ENCODE assay signal across 1 cellular context in the genomic region with DNA sequence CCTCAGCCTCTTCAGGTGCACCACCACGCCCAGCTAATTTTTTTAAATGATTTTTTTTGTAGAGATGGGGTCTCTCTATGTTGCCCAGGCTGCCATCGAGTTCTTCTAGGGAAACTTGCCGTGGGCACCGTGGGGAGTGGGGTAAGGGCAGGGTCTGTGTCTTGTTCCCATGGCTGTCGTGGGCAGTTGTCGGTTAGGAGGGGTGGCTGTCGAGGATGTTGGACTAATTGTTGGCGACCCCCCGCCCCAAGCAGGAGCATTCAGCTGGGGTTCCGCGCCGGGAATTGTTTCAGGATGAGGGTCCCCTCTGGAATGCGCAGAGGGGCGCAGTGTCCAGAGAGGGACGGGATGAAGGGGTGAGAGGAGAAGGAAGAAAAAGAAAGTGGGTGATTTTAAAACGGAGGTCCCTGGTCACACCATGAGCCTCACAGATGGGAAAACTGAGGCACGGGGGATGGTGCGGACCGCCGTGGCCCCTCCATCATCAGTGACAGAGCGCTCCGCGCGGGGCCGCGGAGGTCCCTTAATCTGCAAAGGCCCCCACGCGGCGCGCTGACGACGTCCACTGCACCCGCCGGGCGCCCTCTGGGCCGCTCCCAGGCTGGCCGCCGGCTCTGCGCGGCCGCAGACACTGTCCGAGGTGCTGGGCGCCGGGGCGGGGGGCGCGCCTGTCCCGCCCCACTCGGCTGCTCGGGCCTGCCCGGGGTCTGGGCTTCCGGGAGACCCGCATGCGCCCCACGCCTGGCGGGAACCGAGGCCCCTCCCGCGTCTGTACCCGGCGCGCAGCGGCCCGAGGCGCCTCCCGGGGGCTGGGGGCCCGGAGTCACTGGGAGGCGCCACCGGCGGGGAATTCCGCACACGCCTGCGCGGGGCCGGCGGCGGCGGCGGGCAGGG.
A peak's percentile ranks its signal among the peaks of the same experiment; 100 is the strongest.
TF ChIP-seq lines count a peak whose summit lies in the region.

No MANE protein-coding gene starts in this region.

TF ChIP-seq in WTC11, 78 proteins besides CTCF, POLR2A, EP300 and RAD21 (continued from another document and continues in another):
- TF ChIP-seq, protein P1, sequence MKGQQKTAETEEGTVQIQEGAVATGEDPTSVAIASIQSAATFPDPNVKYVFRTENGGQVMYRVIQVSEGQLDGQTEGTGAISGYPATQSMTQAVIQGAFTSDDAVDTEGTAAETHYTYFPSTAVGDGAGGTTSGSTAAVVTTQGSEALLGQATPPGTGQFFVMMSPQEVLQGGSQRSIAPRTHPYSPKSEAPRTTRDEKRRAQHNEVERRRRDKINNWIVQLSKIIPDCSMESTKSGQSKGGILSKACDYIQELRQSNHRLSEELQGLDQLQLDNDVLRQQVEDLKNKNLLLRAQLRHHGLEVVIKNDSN (CRISPR knock-in tag; IDR thresholded peaks at IDR 0.05): no peak
- TF ChIP-seq, protein P2, sequence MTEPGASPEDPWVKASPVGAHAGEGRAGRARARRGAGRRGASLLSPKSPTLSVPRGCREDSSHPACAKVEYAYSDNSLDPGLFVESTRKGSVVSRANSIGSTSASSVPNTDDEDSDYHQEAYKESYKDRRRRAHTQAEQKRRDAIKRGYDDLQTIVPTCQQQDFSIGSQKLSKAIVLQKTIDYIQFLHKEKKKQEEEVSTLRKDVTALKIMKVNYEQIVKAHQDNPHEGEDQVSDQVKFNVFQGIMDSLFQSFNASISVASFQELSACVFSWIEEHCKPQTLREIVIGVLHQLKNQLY (CRISPR knock-in tag; IDR thresholded peaks at IDR 0.05): no peak
- TF ChIP-seq, protein P3, sequence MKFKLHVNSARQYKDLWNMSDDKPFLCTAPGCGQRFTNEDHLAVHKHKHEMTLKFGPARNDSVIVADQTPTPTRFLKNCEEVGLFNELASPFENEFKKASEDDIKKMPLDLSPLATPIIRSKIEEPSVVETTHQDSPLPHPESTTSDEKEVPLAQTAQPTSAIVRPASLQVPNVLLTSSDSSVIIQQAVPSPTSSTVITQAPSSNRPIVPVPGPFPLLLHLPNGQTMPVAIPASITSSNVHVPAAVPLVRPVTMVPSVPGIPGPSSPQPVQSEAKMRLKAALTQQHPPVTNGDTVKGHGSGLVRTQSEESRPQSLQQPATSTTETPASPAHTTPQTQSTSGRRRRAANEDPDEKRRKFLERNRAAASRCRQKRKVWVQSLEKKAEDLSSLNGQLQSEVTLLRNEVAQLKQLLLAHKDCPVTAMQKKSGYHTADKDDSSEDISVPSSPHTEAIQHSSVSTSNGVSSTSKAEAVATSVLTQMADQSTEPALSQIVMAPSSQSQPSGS (CRISPR knock-in tag; IDR thresholded peaks at IDR 0.05; ENCODE audit: borderline replicate concordance, low read depth): no peak
- TF ChIP-seq JAZF1 (CRISPR knock-in tag; IDR thresholded peaks at IDR 0.05): no peak
- no peak for TF ChIP-seq NR3C1 (CRISPR knock-in tag; conservative IDR thresholded peaks at IDR 0.05; ENCODE audit: low read depth)
- no peak for TF ChIP-seq GTF2I (CRISPR knock-in tag; conservative IDR thresholded peaks at IDR 0.05)
- TF ChIP-seq CREM (CRISPR knock-in tag; IDR thresholded peaks at IDR 0.05): 0 out of 2 replicates have a peak, but pooled peaks have one; percentile 26
- TF ChIP-seq, protein P4, sequence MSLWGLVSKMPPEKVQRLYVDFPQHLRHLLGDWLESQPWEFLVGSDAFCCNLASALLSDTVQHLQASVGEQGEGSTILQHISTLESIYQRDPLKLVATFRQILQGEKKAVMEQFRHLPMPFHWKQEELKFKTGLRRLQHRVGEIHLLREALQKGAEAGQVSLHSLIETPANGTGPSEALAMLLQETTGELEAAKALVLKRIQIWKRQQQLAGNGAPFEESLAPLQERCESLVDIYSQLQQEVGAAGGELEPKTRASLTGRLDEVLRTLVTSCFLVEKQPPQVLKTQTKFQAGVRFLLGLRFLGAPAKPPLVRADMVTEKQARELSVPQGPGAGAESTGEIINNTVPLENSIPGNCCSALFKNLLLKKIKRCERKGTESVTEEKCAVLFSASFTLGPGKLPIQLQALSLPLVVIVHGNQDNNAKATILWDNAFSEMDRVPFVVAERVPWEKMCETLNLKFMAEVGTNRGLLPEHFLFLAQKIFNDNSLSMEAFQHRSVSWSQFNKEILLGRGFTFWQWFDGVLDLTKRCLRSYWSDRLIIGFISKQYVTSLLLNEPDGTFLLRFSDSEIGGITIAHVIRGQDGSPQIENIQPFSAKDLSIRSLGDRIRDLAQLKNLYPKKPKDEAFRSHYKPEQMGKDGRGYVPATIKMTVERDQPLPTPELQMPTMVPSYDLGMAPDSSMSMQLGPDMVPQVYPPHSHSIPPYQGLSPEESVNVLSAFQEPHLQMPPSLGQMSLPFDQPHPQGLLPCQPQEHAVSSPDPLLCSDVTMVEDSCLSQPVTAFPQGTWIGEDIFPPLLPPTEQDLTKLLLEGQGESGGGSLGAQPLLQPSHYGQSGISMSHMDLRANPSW (CRISPR knock-in tag; conservative IDR thresholded peaks at IDR 0.05; ENCODE audit: low read depth): no peak
- no peak for TF ChIP-seq OVOL2 (CRISPR knock-in tag; IDR thresholded peaks at IDR 0.05; ENCODE audit: borderline replicate concordance)
- TF ChIP-seq E2F1 (CRISPR knock-in tag; IDR thresholded peaks at IDR 0.05): no peak
- no peak for TF ChIP-seq MXD4 (CRISPR knock-in tag; IDR thresholded peaks at IDR 0.05; ENCODE audit: borderline replicate concordance)
- 0 out of 2 replicates have a peak, but pooled peaks have one; percentile 26 for TF ChIP-seq ZNF416 (CRISPR knock-in tag; IDR thresholded peaks at IDR 0.05)
- TF ChIP-seq HMGA2 (CRISPR knock-in tag; IDR thresholded peaks at IDR 0.05): no peak
- no peak for TF ChIP-seq TEAD1 (CRISPR knock-in tag; IDR thresholded peaks at IDR 0.05)
- TF ChIP-seq CREB1 (CRISPR knock-in tag; IDR thresholded peaks at IDR 0.05): no peak
- TF ChIP-seq TCF7 (CRISPR knock-in tag; IDR thresholded peaks at IDR 0.05; ENCODE audit: low read depth): no peak
- TF ChIP-seq, protein P5, sequence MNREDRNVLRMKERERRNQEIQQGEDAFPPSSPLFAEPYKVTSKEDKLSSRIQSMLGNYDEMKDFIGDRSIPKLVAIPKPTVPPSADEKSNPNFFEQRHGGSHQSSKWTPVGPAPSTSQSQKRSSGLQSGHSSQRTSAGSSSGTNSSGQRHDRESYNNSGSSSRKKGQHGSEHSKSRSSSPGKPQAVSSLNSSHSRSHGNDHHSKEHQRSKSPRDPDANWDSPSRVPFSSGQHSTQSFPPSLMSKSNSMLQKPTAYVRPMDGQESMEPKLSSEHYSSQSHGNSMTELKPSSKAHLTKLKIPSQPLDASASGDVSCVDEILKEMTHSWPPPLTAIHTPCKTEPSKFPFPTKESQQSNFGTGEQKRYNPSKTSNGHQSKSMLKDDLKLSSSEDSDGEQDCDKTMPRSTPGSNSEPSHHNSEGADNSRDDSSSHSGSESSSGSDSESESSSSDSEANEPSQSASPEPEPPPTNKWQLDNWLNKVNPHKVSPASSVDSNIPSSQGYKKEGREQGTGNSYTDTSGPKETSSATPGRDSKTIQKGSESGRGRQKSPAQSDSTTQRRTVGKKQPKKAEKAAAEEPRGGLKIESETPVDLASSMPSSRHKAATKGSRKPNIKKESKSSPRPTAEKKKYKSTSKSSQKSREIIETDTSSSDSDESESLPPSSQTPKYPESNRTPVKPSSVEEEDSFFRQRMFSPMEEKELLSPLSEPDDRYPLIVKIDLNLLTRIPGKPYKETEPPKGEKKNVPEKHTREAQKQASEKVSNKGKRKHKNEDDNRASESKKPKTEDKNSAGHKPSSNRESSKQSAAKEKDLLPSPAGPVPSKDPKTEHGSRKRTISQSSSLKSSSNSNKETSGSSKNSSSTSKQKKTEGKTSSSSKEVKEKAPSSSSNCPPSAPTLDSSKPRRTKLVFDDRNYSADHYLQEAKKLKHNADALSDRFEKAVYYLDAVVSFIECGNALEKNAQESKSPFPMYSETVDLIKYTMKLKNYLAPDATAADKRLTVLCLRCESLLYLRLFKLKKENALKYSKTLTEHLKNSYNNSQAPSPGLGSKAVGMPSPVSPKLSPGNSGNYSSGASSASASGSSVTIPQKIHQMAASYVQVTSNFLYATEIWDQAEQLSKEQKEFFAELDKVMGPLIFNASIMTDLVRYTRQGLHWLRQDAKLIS (CRISPR knock-in tag; IDR thresholded peaks at IDR 0.05; ENCODE audit: borderline replicate concordance): no peak
- no peak for TF ChIP-seq FOXP1 (CRISPR knock-in tag; IDR thresholded peaks at IDR 0.05; ENCODE audit: borderline replicate concordance)
- TF ChIP-seq MAX (CRISPR knock-in tag; IDR thresholded peaks at IDR 0.05): no peak
- TF ChIP-seq, protein P6, sequence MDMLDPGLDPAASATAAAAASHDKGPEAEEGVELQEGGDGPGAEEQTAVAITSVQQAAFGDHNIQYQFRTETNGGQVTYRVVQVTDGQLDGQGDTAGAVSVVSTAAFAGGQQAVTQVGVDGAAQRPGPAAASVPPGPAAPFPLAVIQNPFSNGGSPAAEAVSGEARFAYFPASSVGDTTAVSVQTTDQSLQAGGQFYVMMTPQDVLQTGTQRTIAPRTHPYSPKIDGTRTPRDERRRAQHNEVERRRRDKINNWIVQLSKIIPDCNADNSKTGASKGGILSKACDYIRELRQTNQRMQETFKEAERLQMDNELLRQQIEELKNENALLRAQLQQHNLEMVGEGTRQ (CRISPR knock-in tag; IDR thresholded peaks at IDR 0.05): no peak
- no peak for TF ChIP-seq PRDM15 (CRISPR knock-in tag; IDR thresholded peaks at IDR 0.05)
- no peak for TF ChIP-seq RORB (CRISPR knock-in tag; IDR thresholded peaks at IDR 0.05)
- no peak for TF ChIP-seq KAT7 (CRISPR knock-in tag; IDR thresholded peaks at IDR 0.05; ENCODE audit: borderline replicate concordance)
- TF ChIP-seq ZNF232 (CRISPR knock-in tag; IDR thresholded peaks at IDR 0.05): no peak
- TF ChIP-seq, protein P7, sequence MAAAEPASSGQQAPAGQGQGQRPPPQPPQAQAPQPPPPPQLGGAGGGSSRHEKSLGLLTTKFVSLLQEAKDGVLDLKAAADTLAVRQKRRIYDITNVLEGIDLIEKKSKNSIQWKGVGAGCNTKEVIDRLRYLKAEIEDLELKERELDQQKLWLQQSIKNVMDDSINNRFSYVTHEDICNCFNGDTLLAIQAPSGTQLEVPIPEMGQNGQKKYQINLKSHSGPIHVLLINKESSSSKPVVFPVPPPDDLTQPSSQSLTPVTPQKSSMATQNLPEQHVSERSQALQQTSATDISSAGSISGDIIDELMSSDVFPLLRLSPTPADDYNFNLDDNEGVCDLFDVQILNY (CRISPR knock-in tag; IDR thresholded peaks at IDR 0.05): peak; percentile 61; the same call in 1 of the 2 replicates
- TF ChIP-seq SP1 (CRISPR knock-in tag; conservative IDR thresholded peaks at IDR 0.05): peak; percentile 43; the same call in 1 of the 2 replicates
- TF ChIP-seq, protein P8, sequence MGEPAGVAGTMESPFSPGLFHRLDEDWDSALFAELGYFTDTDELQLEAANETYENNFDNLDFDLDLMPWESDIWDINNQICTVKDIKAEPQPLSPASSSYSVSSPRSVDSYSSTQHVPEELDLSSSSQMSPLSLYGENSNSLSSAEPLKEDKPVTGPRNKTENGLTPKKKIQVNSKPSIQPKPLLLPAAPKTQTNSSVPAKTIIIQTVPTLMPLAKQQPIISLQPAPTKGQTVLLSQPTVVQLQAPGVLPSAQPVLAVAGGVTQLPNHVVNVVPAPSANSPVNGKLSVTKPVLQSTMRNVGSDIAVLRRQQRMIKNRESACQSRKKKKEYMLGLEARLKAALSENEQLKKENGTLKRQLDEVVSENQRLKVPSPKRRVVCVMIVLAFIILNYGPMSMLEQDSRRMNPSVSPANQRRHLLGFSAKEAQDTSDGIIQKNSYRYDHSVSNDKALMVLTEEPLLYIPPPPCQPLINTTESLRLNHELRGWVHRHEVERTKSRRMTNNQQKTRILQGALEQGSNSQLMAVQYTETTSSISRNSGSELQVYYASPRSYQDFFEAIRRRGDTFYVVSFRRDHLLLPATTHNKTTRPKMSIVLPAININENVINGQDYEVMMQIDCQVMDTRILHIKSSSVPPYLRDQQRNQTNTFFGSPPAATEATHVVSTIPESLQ (CRISPR knock-in tag; IDR thresholded peaks at IDR 0.05): no peak
- TF ChIP-seq CBFB (CRISPR knock-in tag; IDR thresholded peaks at IDR 0.05; ENCODE audit: low read depth): 0 out of 2 replicates have a peak, but pooled peaks have one; percentile 31
- TF ChIP-seq ZNF121 (CRISPR knock-in tag; IDR thresholded peaks at IDR 0.05): peak; percentile 88
- no peak for TF ChIP-seq NFATC4 (CRISPR knock-in tag; IDR thresholded peaks at IDR 0.05)
- TF ChIP-seq EMX1 (CRISPR knock-in tag; IDR thresholded peaks at IDR 0.05): no peak
- no peak for TF ChIP-seq SMAD4 (CRISPR knock-in tag; IDR thresholded peaks at IDR 0.05)
- no peak for TF ChIP-seq ETV6 (CRISPR knock-in tag; IDR thresholded peaks at IDR 0.05)
- TF ChIP-seq TP53 (CRISPR knock-in tag; IDR thresholded peaks at IDR 0.05): peak; percentile 42; the same call in 1 of the 2 replicates
- TF ChIP-seq PRRX2 (CRISPR knock-in tag; IDR thresholded peaks at IDR 0.05): no peak
- no peak for TF ChIP-seq ZNF671 (CRISPR knock-in tag; IDR thresholded peaks at IDR 0.05)
